ENCODE assay signal across 24 cellular contexts in genomic region chr6:141641406-141641805, GRCh38.
DNase-seq lines count a peak whose midpoint lies in the region; ATAC-seq, FAIRE-seq and TF ChIP-seq lines count a peak whose summit lies in the region.
"Had no signal": no experiment of that assay in that cellular context is flagged by ENCODE, and none has a peak within 500 bp of the region (broad histone marks: within the 10 kb centered on the region; RNA-seq: fewer than 3 reads in every experiment).

No MANE protein-coding gene starts in this region.

- H3K4me2 ChIP-seq in HCT116 (ENCODE audit: low read length): no peak overlapping the region

- H3K79me2 ChIP-seq in ACC112 (ENCODE audit: control insufficient read depth, insufficient read depth, low read length, unreplicated experiment) (no peaks in the 10 kb centered on the region), HCT116 (ENCODE audit: insufficient read depth, low read length) (no peaks in the 10 kb centered on the region)

- no peaks in the 10 kb centered on the region for H3K36me3 Mint-ChIP-seq in mesothelial cell of epicardium
- H3K36me3 Mint-ChIP-seq: CD14-positive monocyte, IgD-negative memory B cell had no signal

- no peaks in the 10 kb centered on the region for H3K9me2 ChIP-seq in HCT116 (ENCODE audit: insufficient read depth)

- H2AFZ ChIP-seq in ACC112 (ENCODE audit: low read length, unreplicated experiment) (peak overlapping the region; percentile 14), HCT116 (ENCODE audit: low read depth, low read length, poor library complexity, severe bottlenecking) (no peak overlapping the region)

- H3K27ac ChIP-seq in ACC112 (ENCODE audit: low read depth, low read length) (no peak overlapping the region), HCT116 (ENCODE audit: low read depth, low read length) (no peak overlapping the region), vagina (no peak overlapping the region)
- H3K27ac ChIP-seq: breast epithelium, lower lobe of right lung, Peyer's patch, tibial nerve had no signal

- no peaks in the 10 kb centered on the region for H3K27me3 ChIP-seq in ACC112 (ENCODE audit: insufficient read depth, low read length)
- no peaks in the 10 kb centered on the region for H3K27me3 ChIP-seq in HCT116 (ENCODE audit: insufficient read depth, low read length)
- H3K27me3 ChIP-seq in vagina: no peaks in the 10 kb centered on the region
- H3K27me3 ChIP-seq: breast epithelium, Peyer's patch, tibial nerve had no signal

- H3K9me3 ChIP-seq in HCT116 (ENCODE audit: control insufficient read depth in 1 of 2, insufficient read depth in 1 of 2, low read depth in 1 of 2, low read length in 2 of 2) (no peaks in the 10 kb centered on the region), vagina (no peaks in the 10 kb centered on the region)
- H3K9me3 ChIP-seq: breast epithelium, lower lobe of right lung, Peyer's patch, tibial nerve had no signal

- DNase-seq in HCT116 (ENCODE audit: low read depth, low spot score) (no peak), mesothelial cell of epicardium (ENCODE audit: low spot score in 2 of 2, unreplicated experiment in 2 of 2) (no peak), KBM-7 (no peak), vagina (ENCODE audit: extremely low spot score in 2 of 2) (no peak), NCI-H526 treated with DMSO at 0.1 percent for 48 hours (lab: John Stamatoyannopoulos, UW) (no peak), NCI-H2081 (lab: John Stamatoyannopoulos, UW) (no peak)
- DNase-seq: activated CD4-positive, alpha-beta T cell treated with anti-CD3 and anti-CD28 coated beads for 36 hours; activated gamma-delta T cell; activated naive CD8-positive, alpha-beta T cell treated with anti-CD3 and anti-CD28 coated beads, Interleukin-2, amount 50 U/mL, for 24 hours; cortex of kidney; lower lobe of right lung; NCI-H1417; NCI-H2107; Peyer's patch; T-helper 1 cell had no signal

- intact Hi-C loops in HCT116 (cut with micrococcal nuclease): no loop called here
- intact Hi-C loops in vagina (cut with DNase I): no loop called here

- H3K27ac Mint-ChIP-seq in mesothelial cell of epicardium: no peak overlapping the region
- H3K27ac Mint-ChIP-seq: activated CD4-positive, alpha-beta T cell treated with anti-CD3 and anti-CD28 coated beads for 36 hours; activated naive CD8-positive, alpha-beta T cell treated with anti-CD3 and anti-CD28 coated beads, Interleukin-2, amount 50 U/mL, for 24 hours; CD14-positive monocyte; IgD-negative memory B cell; progenitor cell of endocrine pancreas had no signal

- TF ChIP-seq RAD21 in HCT116 (IDR thresholded peaks at IDR 0.05; ENCODE audit: low read depth): peak; percentile 41; the same call in 1 of the 2 replicates

- H3K36me3 ChIP-seq in ACC112 (ENCODE audit: insufficient read depth, low read length) (no peaks in the 10 kb centered on the region), HCT116 (ENCODE audit: control insufficient read depth in 1 of 2, insufficient read depth in 2 of 2, low read length in 2 of 2) (no peaks in the 10 kb centered on the region), vagina (no peaks in the 10 kb centered on the region)
- H3K36me3 ChIP-seq: breast epithelium, lower lobe of right lung, Peyer's patch, tibial nerve had no signal

- H3K4me3 Mint-ChIP-seq in mesothelial cell of epicardium: no peak overlapping the region
- H3K4me3 Mint-ChIP-seq: activated CD4-positive, alpha-beta T cell treated with anti-CD3 and anti-CD28 coated beads for 36 hours; activated naive CD8-positive, alpha-beta T cell treated with anti-CD3 and anti-CD28 coated beads, Interleukin-2, amount 50 U/mL, for 24 hours; CD14-positive monocyte; IgD-negative memory B cell had no signal

- RAD21 ChIA-PET in HCT116 (lab: Charles Lee; ENCODE audit: low non-redundant PET in 1 of 2, low total read pairs in 2 of 2, uncharacterized antibody in 2 of 2, unreplicated experiment in 2 of 2): no interaction called here

- in situ Hi-C loops in KBM-7 (cut with MboI; ENCODE audit: low pct_unique_long_range_greater_than_20kb, low sequenced_read_pairs): no loop called here

- no TSS peak for BruUV-seq in HCT116 (replicated peaks; lab: Mats Ljungman, UMichigan)

- POLR2A ChIA-PET in HCT116 (lab: Charles Lee): no interaction called here

- no peaks in the 10 kb centered on the region for H3K9me3 Mint-ChIP-seq in mesothelial cell of epicardium
- H3K9me3 Mint-ChIP-seq: activated naive CD8-positive, alpha-beta T cell treated with anti-CD3 and anti-CD28 coated beads, Interleukin-2, amount 50 U/mL, for 24 hours; IgD-negative memory B cell had no signal

- CTCF ChIA-PET in HCT116 (lab: Charles Lee): interaction anchor here (1.0 kb wide), 1 partner anchor 34 kb away, joined by 7 read pairs; no protein-coding TSS in a partner anchor

- TF ChIP-seq CTCF in HCT116 (IDR thresholded peaks at IDR 0.05 in 2 of 3, conservative IDR thresholded peaks at IDR 0.05 in 1 of 3; ENCODE audit: borderline replicate concordance in 1 of 3, insufficient read depth in 1 of 3, low read depth in 2 of 3, low read length in 2 of 3): peak in 2 of 3 experiments; percentile 8 to 23; a peak in 2 of 6 replicates
- peak; percentile 33 for TF ChIP-seq CTCF in mesothelial cell of epicardium (IDR thresholded peaks at IDR 0.05; ENCODE audit: unreplicated experiment)
- no peak for TF ChIP-seq CTCF in vagina (IDR thresholded peaks at IDR 0.05)

- ATAC-seq in HCT116: no peak
- ATAC-seq: activated CD4-positive, alpha-beta T cell treated with anti-CD3 and anti-CD28 coated beads for 36 hours; activated naive CD8-positive, alpha-beta T cell treated with anti-CD3 and anti-CD28 coated beads, Interleukin-2, amount 50 U/mL, for 24 hours; lower lobe of right lung had no signal

- H3K9ac ChIP-seq in HCT116 (ENCODE audit: low read length): no peak overlapping the region

- peaks cover 2% of the 10 kb centered on the region for H3K4me1 Mint-ChIP-seq in mesothelial cell of epicardium
- H3K4me1 Mint-ChIP-seq: activated CD4-positive, alpha-beta T cell treated with anti-CD3 and anti-CD28 coated beads for 36 hours; activated naive CD8-positive, alpha-beta T cell treated with anti-CD3 and anti-CD28 coated beads, Interleukin-2, amount 50 U/mL, for 24 hours; CD14-positive monocyte; IgD-negative memory B cell had no signal

- TF ChIP-seq POLR2A in HCT116 (IDR thresholded peaks at IDR 0.05; ENCODE audit: borderline replicate concordance, extremely low read depth, insufficient read depth, insufficient read length) (no peak), vagina (IDR thresholded peaks at IDR 0.05) (no peak)

- H4K20me1 ChIP-seq in HCT116 (ENCODE audit: insufficient read depth): no peaks in the 10 kb centered on the region

- H3K4me3 ChIP-seq in ACC112 (ENCODE audit: low read depth, low read length): no peak overlapping the region
- no peak overlapping the region for H3K4me3 ChIP-seq in HCT116 (replicated peaks in 1 of 2; ENCODE audit: low read depth in 1 of 2, low read length in 2 of 2)
- H3K4me3 ChIP-seq in vagina: no peak overlapping the region
- H3K4me3 ChIP-seq: breast epithelium, lower lobe of right lung, Peyer's patch, tibial nerve had no signal

- H3K4me1 ChIP-seq in ACC112 (ENCODE audit: control insufficient read depth, insufficient read depth, low read length, unreplicated experiment) (no peaks in the 10 kb centered on the region), HCT116 (ENCODE audit: control insufficient read depth in 1 of 2, insufficient read depth in 2 of 2, low read length in 2 of 2) (no peaks in the 10 kb centered on the region), vagina (no peaks in the 10 kb centered on the region)
- H3K4me1 ChIP-seq: breast epithelium, lower lobe of right lung, Peyer's patch, tibial nerve had no signal

- no peaks in the 10 kb centered on the region for H3K27me3 Mint-ChIP-seq in mesothelial cell of epicardium (ENCODE audit: low read depth)
- H3K27me3 Mint-ChIP-seq: activated CD4-positive, alpha-beta T cell treated with anti-CD3 and anti-CD28 coated beads for 36 hours; activated naive CD8-positive, alpha-beta T cell treated with anti-CD3 and anti-CD28 coated beads, Interleukin-2, amount 50 U/mL, for 24 hours; IgD-negative memory B cell; progenitor cell of endocrine pancreas had no signal

- peak; percentile 34 for FAIRE-seq in TTC549 (lab: Jason Lieb, UNC)
- FAIRE-seq: endometrium, GM19239 had no signal

TF ChIP-seq in HCT116, 20 proteins besides CTCF, POLR2A, EP300 and RAD21 (continues in another document):
- TF ChIP-seq TCF7L2 (IDR thresholded peaks at IDR 0.05; ENCODE audit: borderline replicate concordance, extremely low read depth, insufficient read depth, insufficient read length): no peak
- no peak for TF ChIP-seq SIN3A (IDR thresholded peaks at IDR 0.05; ENCODE audit: low read depth)
- TF ChIP-seq JUND (IDR thresholded peaks at IDR 0.05): no peak
- no peak for TF ChIP-seq EZH2 (IDR thresholded peaks at IDR 0.05)
- TF ChIP-seq ZFX (IDR thresholded peaks at IDR 0.05): no peak
- TF ChIP-seq EGR1 (IDR thresholded peaks at IDR 0.05; ENCODE audit: low read depth): no peak
- no peak for TF ChIP-seq CEBPB (IDR thresholded peaks at IDR 0.05; ENCODE audit: low read depth)
- no peak for TF ChIP-seq ELF1 (IDR thresholded peaks at IDR 0.05; ENCODE audit: borderline replicate concordance, low read depth)
- no peak for TF ChIP-seq ZNF274 (IDR thresholded peaks at IDR 0.05; ENCODE audit: low read depth, low read length)
- TF ChIP-seq EZH2phosphoT487 (IDR thresholded peaks at IDR 0.05; ENCODE audit: borderline replicate concordance): no peak
- no peak for TF ChIP-seq POLR2AphosphoS5 (IDR thresholded peaks at IDR 0.05; ENCODE audit: low read depth, low read length)
- no peak for TF ChIP-seq ZBTB33 (IDR thresholded peaks at IDR 0.05; ENCODE audit: extremely low read depth, insufficient replicate concordance, low read length)
- TF ChIP-seq SP1 (IDR thresholded peaks at IDR 0.05; ENCODE audit: low read depth): no peak
- no peak for TF ChIP-seq YY1 (IDR thresholded peaks at IDR 0.05; ENCODE audit: extremely low read depth, insufficient replicate concordance, low read depth, low read length)

Comparison
In these comparisons a context has a peak if more than half of its experiments do, and no peak if none do; other contexts are left out.
1. CTCF ChIP-seq: peak in HCT116 (2 of 3) and mesothelial cell of epicardium (single experiment); none in vagina (0 of 3).